1 cellular context compared by ENCODE assay signal in genomic region chr16:13108126-13108525, GRCh38.
TF ChIP-seq lines count a peak whose summit lies in the region.

No MANE protein-coding gene starts in this region.

TF ChIP-seq in HepG2, 621 proteins besides CTCF, POLR2A, EP300 and RAD21 (continued from another document):
- TF ChIP-seq, protein P1, sequence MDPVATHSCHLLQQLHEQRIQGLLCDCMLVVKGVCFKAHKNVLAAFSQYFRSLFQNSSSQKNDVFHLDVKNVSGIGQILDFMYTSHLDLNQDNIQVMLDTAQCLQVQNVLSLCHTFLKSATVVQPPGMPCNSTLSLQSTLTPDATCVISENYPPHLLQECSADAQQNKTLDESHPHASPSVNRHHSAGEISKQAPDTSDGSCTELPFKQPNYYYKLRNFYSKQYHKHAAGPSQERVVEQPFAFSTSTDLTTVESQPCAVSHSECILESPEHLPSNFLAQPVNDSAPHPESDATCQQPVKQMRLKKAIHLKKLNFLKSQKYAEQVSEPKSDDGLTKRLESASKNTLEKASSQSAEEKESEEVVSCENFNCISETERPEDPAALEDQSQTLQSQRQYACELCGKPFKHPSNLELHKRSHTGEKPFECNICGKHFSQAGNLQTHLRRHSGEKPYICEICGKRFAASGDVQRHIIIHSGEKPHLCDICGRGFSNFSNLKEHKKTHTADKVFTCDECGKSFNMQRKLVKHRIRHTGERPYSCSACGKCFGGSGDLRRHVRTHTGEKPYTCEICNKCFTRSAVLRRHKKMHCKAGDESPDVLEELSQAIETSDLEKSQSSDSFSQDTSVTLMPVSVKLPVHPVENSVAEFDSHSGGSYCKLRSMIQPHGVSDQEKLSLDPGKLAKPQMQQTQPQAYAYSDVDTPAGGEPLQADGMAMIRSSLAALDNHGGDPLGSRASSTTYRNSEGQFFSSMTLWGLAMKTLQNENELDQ (CRISPR knock-in tag; IDR thresholded peaks at IDR 0.05; ENCODE audit: borderline replicate concordance), result no peak
- TF ChIP-seq POGZ (CRISPR knock-in tag; IDR thresholded peaks at IDR 0.05) (no peak), DNMT1 (CRISPR knock-in tag; IDR thresholded peaks at IDR 0.05) (no peak), ZNF678 (CRISPR knock-in tag; IDR thresholded peaks at IDR 0.05) (no peak), ZNF24 (IDR thresholded peaks at IDR 0.05) (no peak), ZNF879 (CRISPR knock-in tag; IDR thresholded peaks at IDR 0.05) (no peak)
- TF ChIP-seq, protein P2, sequence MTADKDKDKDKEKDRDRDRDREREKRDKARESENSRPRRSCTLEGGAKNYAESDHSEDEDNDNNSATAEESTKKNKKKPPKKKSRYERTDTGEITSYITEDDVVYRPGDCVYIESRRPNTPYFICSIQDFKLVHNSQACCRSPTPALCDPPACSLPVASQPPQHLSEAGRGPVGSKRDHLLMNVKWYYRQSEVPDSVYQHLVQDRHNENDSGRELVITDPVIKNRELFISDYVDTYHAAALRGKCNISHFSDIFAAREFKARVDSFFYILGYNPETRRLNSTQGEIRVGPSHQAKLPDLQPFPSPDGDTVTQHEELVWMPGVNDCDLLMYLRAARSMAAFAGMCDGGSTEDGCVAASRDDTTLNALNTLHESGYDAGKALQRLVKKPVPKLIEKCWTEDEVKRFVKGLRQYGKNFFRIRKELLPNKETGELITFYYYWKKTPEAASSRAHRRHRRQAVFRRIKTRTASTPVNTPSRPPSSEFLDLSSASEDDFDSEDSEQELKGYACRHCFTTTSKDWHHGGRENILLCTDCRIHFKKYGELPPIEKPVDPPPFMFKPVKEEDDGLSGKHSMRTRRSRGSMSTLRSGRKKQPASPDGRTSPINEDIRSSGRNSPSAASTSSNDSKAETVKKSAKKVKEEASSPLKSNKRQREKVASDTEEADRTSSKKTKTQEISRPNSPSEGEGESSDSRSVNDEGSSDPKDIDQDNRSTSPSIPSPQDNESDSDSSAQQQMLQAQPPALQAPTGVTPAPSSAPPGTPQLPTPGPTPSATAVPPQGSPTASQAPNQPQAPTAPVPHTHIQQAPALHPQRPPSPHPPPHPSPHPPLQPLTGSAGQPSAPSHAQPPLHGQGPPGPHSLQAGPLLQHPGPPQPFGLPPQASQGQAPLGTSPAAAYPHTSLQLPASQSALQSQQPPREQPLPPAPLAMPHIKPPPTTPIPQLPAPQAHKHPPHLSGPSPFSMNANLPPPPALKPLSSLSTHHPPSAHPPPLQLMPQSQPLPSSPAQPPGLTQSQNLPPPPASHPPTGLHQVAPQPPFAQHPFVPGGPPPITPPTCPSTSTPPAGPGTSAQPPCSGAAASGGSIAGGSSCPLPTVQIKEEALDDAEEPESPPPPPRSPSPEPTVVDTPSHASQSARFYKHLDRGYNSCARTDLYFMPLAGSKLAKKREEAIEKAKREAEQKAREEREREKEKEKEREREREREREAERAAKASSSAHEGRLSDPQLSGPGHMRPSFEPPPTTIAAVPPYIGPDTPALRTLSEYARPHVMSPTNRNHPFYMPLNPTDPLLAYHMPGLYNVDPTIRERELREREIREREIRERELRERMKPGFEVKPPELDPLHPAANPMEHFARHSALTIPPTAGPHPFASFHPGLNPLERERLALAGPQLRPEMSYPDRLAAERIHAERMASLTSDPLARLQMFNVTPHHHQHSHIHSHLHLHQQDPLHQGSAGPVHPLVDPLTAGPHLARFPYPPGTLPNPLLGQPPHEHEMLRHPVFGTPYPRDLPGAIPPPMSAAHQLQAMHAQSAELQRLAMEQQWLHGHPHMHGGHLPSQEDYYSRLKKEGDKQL (CRISPR knock-in tag; IDR thresholded peaks at IDR 0.05; ENCODE audit: low read depth), result no peak
- TF ChIP-seq, protein P3, sequence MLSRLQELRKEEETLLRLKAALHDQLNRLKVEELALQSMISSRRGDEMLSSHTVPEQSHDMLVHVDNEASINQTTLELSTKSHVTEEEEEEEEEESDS (CRISPR knock-in tag; IDR thresholded peaks at IDR 0.05; ENCODE audit: borderline replicate concordance), result no peak
